ENCODE assay signal across 31 cellular contexts in the genomic region with DNA sequence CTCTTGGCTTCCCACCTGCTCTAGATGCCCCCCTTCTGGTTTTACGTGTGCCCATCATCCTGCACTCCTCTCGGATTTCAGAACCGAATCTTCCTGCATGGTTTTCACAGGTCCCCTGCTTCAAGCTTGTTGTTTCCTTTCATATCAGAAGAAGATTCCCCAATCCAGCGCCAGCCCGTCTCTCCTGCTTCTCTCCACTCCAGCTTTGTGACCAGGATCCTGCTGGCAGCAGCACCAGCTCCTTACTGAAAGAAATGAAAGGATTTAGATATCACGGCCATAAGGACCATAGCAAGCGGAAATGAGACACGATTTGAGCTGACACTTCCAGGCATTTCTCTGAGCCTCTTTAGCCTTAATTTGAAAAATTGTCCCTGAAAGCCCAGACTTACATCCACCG.
"Had no signal": no experiment of that assay in that cellular context is flagged by ENCODE, and none has a peak within 500 bp of the region (broad histone marks: within the 10 kb centered on the region; RNA-seq: fewer than 3 reads in every experiment).

No MANE protein-coding gene starts in this region.

- DNase-seq: Kasumi-1, MG63, MV-4-11, NCI-H1092, NCI-H1105, NCI-H1417 treated with DMSO at 0.1 percent for 48 hours, NCI-H1436 treated with DMSO at 0.1 percent for 48 hours, NCI-H1694 treated with DMSO at 0.1 percent for 48 hours, NCI-H187 treated with DMSO at 0.1 percent for 48 hours, NCI-H2029 treated with DMSO at 0.1 percent for 48 hours, NCI-H2081 treated with DMSO at 0.1 percent for 48 hours, NCI-H2107, NCI-H2171, NCI-H2227 treated with DMSO at 0.1 percent for 48 hours, NCI-H345, NCI-H446, NCI-H510A treated with DMSO at 0.1 percent for 48 hours, NCI-H524 treated with DMSO at 0.1 percent for 48 hours, NCI-H526 treated with DMSO at 0.1 percent for 48 hours, NCI-H774, PC-9, SHP77, SIG-M5, SJCRH30, T-cell had no signal

- FAIRE-seq: RCC 7860 had no signal

- H2AFZ ChIP-seq: PC-9 had no signal

- H3K27ac ChIP-seq: PC-9, RWPE1, SJCRH30, SK-N-MC had no signal

- ATAC-seq: Panc1, Right ventricle myocardium inferior, SK-N-SH treated with all-trans-retinoic acid at 6 μM for 48 hours, T-cell had no signal

- H3K36me3 ChIP-seq: MG63, SJCRH30 had no signal

- H3K4me2 ChIP-seq: PC-9 had no signal

- H3K9me3 ChIP-seq: MG63, SJCRH30 had no signal

- H3K27me3 ChIP-seq: MG63, SJCRH30 had no signal

- H3K4me1 ChIP-seq: SJCRH30 had no signal

- H3K4me3 ChIP-seq: MG63, PC-9, SJCRH30, SK-N-MC had no signal
